In the genomic region with DNA sequence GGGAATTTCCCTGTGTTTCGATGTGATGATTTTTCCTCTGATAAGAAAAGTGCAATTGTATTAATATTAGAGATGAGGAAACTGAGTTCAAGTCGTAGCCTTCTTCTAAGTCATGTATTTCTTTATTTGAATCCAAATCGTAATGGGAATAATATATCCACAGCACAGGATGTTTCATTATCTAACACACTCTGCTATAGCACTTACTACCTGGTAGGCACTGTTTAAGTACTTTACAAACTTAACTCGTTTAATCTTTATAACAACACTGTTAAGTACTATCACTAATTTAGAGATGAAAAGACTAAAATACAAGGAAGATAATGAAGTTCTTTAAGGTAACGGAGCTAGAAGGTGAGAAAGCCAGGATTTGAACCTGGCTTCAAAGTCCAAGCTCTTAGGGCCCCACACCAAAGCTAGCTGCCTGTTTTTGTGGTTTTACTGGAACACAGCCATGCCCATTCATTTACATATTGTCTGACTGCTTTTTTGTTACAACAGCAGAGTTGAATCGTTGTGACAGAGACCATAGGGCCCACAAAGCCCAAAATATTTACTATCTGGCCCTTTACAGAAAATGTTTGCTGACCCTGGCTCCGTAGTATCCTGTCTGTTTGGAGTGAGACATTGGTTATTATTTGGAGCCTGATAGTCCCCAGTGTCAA, we compare ENCODE assay signal across 2 cellular contexts.
TF ChIP-seq lines count a peak whose summit lies in the region.

No MANE protein-coding gene starts in this region.

TF ChIP-seq in liver, 16 proteins besides CTCF, POLR2A, EP300 and RAD21 (continued from another document):
- TF ChIP-seq, protein P1, sequence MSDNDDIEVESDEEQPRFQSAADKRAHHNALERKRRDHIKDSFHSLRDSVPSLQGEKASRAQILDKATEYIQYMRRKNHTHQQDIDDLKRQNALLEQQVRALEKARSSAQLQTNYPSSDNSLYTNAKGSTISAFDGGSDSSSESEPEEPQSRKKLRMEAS (IDR thresholded peaks at IDR 0.05) = peak; percentile 53
- TF ChIP-seq SP1 (IDR thresholded peaks at IDR 0.05) = peak; percentile 89
- TF ChIP-seq, protein P2, sequence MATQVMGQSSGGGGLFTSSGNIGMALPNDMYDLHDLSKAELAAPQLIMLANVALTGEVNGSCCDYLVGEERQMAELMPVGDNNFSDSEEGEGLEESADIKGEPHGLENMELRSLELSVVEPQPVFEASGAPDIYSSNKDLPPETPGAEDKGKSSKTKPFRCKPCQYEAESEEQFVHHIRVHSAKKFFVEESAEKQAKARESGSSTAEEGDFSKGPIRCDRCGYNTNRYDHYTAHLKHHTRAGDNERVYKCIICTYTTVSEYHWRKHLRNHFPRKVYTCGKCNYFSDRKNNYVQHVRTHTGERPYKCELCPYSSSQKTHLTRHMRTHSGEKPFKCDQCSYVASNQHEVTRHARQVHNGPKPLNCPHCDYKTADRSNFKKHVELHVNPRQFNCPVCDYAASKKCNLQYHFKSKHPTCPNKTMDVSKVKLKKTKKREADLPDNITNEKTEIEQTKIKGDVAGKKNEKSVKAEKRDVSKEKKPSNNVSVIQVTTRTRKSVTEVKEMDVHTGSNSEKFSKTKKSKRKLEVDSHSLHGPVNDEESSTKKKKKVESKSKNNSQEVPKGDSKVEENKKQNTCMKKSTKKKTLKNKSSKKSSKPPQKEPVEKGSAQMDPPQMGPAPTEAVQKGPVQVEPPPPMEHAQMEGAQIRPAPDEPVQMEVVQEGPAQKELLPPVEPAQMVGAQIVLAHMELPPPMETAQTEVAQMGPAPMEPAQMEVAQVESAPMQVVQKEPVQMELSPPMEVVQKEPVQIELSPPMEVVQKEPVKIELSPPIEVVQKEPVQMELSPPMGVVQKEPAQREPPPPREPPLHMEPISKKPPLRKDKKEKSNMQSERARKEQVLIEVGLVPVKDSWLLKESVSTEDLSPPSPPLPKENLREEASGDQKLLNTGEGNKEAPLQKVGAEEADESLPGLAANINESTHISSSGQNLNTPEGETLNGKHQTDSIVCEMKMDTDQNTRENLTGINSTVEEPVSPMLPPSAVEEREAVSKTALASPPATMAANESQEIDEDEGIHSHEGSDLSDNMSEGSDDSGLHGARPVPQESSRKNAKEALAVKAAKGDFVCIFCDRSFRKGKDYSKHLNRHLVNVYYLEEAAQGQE (IDR thresholded peaks at IDR 0.05) = peak; percentile 38
- peak; percentile 74 to 81 for TF ChIP-seq RXRA (IDR thresholded peaks at IDR 0.05)
- no peak for TF ChIP-seq NR2F2 (IDR thresholded peaks at IDR 0.05)
- TF ChIP-seq HNF4A (conservative IDR thresholded peaks at IDR 0.05) = peak; percentile 98
- no peak for TF ChIP-seq FOXA1 (IDR thresholded peaks at IDR 0.05)
- TF ChIP-seq, protein P3, sequence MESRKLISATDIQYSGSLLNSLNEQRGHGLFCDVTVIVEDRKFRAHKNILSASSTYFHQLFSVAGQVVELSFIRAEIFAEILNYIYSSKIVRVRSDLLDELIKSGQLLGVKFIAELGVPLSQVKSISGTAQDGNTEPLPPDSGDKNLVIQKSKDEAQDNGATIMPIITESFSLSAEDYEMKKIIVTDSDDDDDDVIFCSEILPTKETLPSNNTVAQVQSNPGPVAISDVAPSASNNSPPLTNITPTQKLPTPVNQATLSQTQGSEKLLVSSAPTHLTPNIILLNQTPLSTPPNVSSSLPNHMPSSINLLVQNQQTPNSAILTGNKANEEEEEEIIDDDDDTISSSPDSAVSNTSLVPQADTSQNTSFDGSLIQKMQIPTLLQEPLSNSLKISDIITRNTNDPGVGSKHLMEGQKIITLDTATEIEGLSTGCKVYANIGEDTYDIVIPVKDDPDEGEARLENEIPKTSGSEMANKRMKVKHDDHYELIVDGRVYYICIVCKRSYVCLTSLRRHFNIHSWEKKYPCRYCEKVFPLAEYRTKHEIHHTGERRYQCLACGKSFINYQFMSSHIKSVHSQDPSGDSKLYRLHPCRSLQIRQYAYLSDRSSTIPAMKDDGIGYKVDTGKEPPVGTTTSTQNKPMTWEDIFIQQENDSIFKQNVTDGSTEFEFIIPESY (IDR thresholded peaks at IDR 0.05) = peak; percentile 16
- TF ChIP-seq FOXA2 (IDR thresholded peaks at IDR 0.05) = no peak
- TF ChIP-seq, protein P4, sequence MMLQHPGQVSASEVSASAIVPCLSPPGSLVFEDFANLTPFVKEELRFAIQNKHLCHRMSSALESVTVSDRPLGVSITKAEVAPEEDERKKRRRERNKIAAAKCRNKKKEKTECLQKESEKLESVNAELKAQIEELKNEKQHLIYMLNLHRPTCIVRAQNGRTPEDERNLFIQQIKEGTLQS (IDR thresholded peaks at IDR 0.05) = peak; percentile 49
- no peak for TF ChIP-seq TAF1 (conservative IDR thresholded peaks at IDR 0.05)

TF ChIP-seq in GM23338, 12 proteins besides CTCF, POLR2A, EP300 and RAD21:
- TF ChIP-seq, protein P2 (IDR thresholded peaks at IDR 0.05; ENCODE audit: unreplicated experiment) = no peak
- TF ChIP-seq EZH2 (IDR thresholded peaks at IDR 0.05; ENCODE audit: low read depth, unreplicated experiment) (no peak), ZNF331 (CRISPR knock-in tag; IDR thresholded peaks at IDR 0.05; ENCODE audit: low read depth) (no peak)
- TF ChIP-seq, protein P5, sequence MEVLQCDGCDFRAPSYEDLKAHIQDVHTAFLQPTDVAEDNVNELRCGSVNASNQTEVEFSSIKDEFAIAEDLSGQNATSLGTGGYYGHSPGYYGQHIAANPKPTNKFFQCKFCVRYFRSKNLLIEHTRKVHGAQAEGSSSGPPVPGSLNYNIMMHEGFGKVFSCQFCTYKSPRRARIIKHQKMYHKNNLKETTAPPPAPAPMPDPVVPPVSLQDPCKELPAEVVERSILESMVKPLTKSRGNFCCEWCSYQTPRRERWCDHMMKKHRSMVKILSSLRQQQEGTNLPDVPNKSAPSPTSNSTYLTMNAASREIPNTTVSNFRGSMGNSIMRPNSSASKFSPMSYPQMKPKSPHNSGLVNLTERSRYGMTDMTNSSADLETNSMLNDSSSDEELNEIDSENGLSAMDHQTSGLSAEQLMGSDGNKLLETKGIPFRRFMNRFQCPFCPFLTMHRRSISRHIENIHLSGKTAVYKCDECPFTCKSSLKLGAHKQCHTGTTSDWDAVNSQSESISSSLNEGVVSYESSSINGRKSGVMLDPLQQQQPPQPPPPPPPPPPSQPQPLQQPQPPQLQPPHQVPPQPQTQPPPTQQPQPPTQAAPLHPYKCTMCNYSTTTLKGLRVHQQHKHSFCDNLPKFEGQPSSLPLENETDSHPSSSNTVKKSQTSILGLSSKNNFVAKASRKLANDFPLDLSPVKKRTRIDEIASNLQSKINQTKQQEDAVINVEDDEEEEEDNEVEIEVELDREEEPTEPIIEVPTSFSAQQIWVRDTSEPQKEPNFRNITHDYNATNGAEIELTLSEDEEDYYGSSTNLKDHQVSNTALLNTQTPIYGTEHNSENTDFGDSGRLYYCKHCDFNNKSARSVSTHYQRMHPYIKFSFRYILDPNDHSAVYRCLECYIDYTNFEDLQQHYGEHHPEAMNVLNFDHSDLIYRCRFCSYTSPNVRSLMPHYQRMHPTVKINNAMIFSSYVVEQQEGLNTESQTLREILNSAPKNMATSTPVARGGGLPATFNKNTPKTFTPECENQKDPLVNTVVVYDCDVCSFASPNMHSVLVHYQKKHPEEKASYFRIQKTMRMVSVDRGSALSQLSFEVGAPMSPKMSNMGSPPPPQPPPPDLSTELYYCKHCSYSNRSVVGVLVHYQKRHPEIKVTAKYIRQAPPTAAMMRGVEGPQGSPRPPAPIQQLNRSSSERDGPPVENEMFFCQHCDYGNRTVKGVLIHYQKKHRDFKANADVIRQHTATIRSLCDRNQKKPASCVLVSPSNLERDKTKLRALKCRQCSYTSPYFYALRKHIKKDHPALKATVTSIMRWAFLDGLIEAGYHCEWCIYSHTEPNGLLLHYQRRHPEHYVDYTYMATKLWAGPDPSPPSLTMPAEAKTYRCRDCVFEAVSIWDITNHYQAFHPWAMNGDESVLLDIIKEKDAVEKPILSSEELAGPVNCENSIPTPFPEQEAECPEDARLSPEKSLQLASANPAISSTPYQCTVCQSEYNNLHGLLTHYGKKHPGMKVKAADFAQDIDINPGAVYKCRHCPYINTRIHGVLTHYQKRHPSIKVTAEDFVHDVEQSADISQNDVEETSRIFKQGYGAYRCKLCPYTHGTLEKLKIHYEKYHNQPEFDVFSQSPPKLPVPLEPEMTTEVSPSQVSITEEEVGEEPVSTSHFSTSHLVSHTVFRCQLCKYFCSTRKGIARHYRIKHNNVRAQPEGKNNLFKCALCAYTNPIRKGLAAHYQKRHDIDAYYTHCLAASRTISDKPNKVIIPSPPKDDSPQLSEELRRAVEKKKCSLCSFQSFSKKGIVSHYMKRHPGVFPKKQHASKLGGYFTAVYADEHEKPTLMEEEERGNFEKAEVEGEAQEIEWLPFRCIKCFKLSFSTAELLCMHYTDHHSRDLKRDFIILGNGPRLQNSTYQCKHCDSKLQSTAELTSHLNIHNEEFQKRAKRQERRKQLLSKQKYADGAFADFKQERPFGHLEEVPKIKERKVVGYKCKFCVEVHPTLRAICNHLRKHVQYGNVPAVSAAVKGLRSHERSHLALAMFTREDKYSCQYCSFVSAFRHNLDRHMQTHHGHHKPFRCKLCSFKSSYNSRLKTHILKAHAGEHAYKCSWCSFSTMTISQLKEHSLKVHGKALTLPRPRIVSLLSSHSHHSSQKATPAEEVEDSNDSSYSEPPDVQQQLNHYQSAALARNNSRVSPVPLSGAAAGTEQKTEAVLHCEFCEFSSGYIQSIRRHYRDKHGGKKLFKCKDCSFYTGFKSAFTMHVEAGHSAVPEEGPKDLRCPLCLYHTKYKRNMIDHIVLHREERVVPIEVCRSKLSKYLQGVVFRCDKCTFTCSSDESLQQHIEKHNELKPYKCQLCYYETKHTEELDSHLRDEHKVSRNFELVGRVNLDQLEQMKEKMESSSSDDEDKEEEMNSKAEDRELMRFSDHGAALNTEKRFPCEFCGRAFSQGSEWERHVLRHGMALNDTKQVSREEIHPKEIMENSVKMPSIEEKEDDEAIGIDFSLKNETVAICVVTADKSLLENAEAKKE (CRISPR knock-in tag; IDR thresholded peaks at IDR 0.05) = no peak
